In genomic region chr20:62501801-62502495, GRCh38 we compare ENCODE assay signal across 8 cellular contexts. TPM values are rescaled to one million over a fixed set of nuclear protein-coding genes. Genes with fewer than 3 reads are reported as not detected.
DNase-seq lines count a peak whose midpoint lies in the region; ATAC-seq and TF ChIP-seq lines count a peak whose summit lies in the region.

No MANE protein-coding gene starts in this region.

- peaks cover 14% of the 10 kb centered on the region for H3K27me3 ChIP-seq in neutrophil

- peak overlapping the region; percentile 49 for H3K27ac ChIP-seq in neutrophil

- no peaks in the 10 kb centered on the region for H3K9me3 ChIP-seq in neutrophil

- in situ Hi-C loops in Caki2 (cut with HindIII; ENCODE audit: low pct_unique_long_range_greater_than_20kb, low sequenced_read_pairs): no loop called here

- peak; percentile 99 for DNase-seq in Caki2 (ENCODE audit: low read depth)
- peak; percentile 8 for DNase-seq in NCI-H345 treated with DMSO at 0.1 percent for 48 hours (lab: John Stamatoyannopoulos, UW; ENCODE audit: unreplicated experiment)
- DNase-seq in activated T-helper 9 cell treated with anti-CD3 and anti-CD28 coated beads, Interleukin-2, amount 50 U/mL, for 16 hours (ENCODE audit: low read depth): peak; percentile 61
- no peak for DNase-seq in superior temporal gyrus (ENCODE audit: extremely low spot score)
- no peak for DNase-seq in left lobe of liver (ENCODE audit: low spot score)
- no peak for DNase-seq in NCI-H524 treated with DMSO at 0.1 percent for 48 hours (lab: John Stamatoyannopoulos, UW)

- H3K4me1 ChIP-seq in neutrophil (ENCODE audit: control insufficient read depth in 1 of 2, insufficient read depth in 1 of 2, low read depth in 1 of 2, low read length in 1 of 2): peaks cover 17 to 27% of the 10 kb centered on the region in 2 experiments

- no peaks in the 10 kb centered on the region for H3K36me3 ChIP-seq in neutrophil

- no peak overlapping the region for H3K4me3 ChIP-seq in neutrophil (ENCODE audit: low read depth in 1 of 2, low read length in 1 of 2)

- TF ChIP-seq CTCF in neutrophil (IDR thresholded peaks at IDR 0.05): no peak

- ATAC-seq in GM21786 (IDR thresholded peaks at IDR 0.05; ENCODE audit: unreplicated experiment) (peak; percentile 86), left lobe of liver (no peak)

RNA-seq across cellular contexts. Expression of gene GATA5, which starts 26.2 kb away (rescaled TPM):
- total RNA-seq in Caki2 (2014; rRNA removed; shearing (Covaris generic); ENCODE audit: low replicate concordance): not detected in 2 replicates
- 0.48 TPM for total RNA-seq in left lobe of liver

Comparison
In these comparisons a context has a peak if more than half of its experiments do, and no peak if none do; other contexts are left out.
1. DNase-seq: peak in Caki2 (single experiment), NCI-H345 treated with DMSO at 0.1 percent for 48 hours (single experiment) and activated T-helper 9 cell treated with anti-CD3 and anti-CD28 coated beads, Interleukin-2, amount 50 U/mL, for 16 hours (single experiment); none in superior temporal gyrus (single experiment), left lobe of liver (single experiment) and NCI-H524 treated with DMSO at 0.1 percent for 48 hours (single experiment).